In the genomic region with DNA sequence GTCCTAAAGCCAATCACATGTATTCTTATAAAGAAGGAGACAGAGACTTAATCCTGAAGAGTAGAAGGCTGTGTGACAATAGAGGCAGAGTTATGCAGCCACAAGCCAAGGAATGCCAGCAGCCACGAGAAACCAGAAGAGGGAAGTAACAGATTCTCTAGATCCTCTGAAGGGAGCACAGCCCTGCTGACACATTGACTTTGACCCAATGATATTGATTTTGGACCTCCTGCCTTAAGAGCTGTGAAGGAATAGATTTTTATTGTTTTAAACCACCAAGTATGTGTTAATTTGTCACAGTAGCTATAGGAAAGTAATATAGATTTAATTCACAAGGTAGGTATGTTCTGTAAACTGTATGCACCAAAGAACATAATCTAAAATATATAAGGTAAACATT, we compare ENCODE assay signal across 22 cellular contexts.
DNase-seq lines count a peak whose midpoint lies in the region; ATAC-seq lines count a peak whose summit lies in the region.
"Had no signal": no experiment of that assay in that cellular context is flagged by ENCODE, and none has a peak within 500 bp of the region (broad histone marks: within the 10 kb centered on the region; RNA-seq: fewer than 3 reads in every experiment).

No MANE protein-coding gene starts in this region.

- DNase-seq in NCI-H82 (lab: John Stamatoyannopoulos, UW): peak; percentile 1
- no peak for DNase-seq in NCI-H82 treated with DMSO at 0.1 percent for 48 hours (lab: John Stamatoyannopoulos, UW; ENCODE audit: unreplicated experiment)
- peak; percentile 6 for DNase-seq in MV-4-11 (lab: John Stamatoyannopoulos, UW)
- DNase-seq in left lobe of liver (ENCODE audit: low spot score): no peak
- DNase-seq: 8988T; ACHN; BE2C; C1 segment of cervical spinal cord; CD4-positive, alpha-beta memory T cell; CD4-positive, CD25-positive, alpha-beta regulatory T cell; CD8-positive, alpha-beta memory T cell; COR-L47; DMS 273 treated with DMSO at 0.1 percent for 48 hours; DMS153; DMS53; DMS79; DND-41; EL; GDM1 had no signal

- peak; percentile 51 for ATAC-seq in left lobe of liver
- no peak for ATAC-seq in HG03095 (IDR thresholded peaks at IDR 0.05; ENCODE audit: unreplicated experiment)
- ATAC-seq in HG03097 (IDR thresholded peaks at IDR 0.05; ENCODE audit: low FRiP score, unreplicated experiment): no peak
- ATAC-seq: GM12878 had no signal

Comparison
In these comparisons a context has a peak if more than half of its experiments do, and no peak if none do; other contexts are left out.
1. DNase-seq: peak in NCI-H82 (single experiment) and MV-4-11 (single experiment); none in NCI-H82 treated with DMSO at 0.1 percent for 48 hours (single experiment) and left lobe of liver (single experiment).